In genomic region chr13:112781881-112782361, GRCh38 we compare ENCODE assay signal across 11 cellular contexts.
DNase-seq lines count a peak whose midpoint lies in the region; ATAC-seq lines count a peak whose summit lies in the region.
"Had no signal": no experiment of that assay in that cellular context is flagged by ENCODE, and none has a peak within 500 bp of the region (broad histone marks: within the 10 kb centered on the region; RNA-seq: fewer than 3 reads in every experiment).

No MANE protein-coding gene starts in this region.

- H3K9me2 ChIP-seq in GM23248 (ENCODE audit: insufficient read depth), result no peaks in the 10 kb centered on the region

- peak; percentile 47 for DNase-seq in GM23248
- peak in 34 of 56 donors; percentile 14 to 74 (median 46) for DNase-seq in amygdala (lab: John Stamatoyannopoulos, UW)
- peak; percentile 67 for DNase-seq in left cardiac atrium
- peak in 6 of 10 donors; percentile 45 to 93 (median 65) for DNase-seq in posterior cingulate gyrus
- DNase-seq in DMS114 treated with DMSO at 0.1 percent for 48 hours (lab: John Stamatoyannopoulos, UW; ENCODE audit: unreplicated experiment), result no peak
- no peak for DNase-seq in effector memory CD8-positive, alpha-beta T cell
- no peak for DNase-seq in activated CD4-positive, alpha-beta T cell treated with anti-CD3 and anti-CD28 coated beads, Interleukin-2, amount 50 U/mL, for 4 hours
- DNase-seq: MV-4-11, PC-3 had no signal

- H3K4me2 ChIP-seq in GM23248 (ENCODE audit: unreplicated experiment), result no peak overlapping the region

- H3K79me2 ChIP-seq in GM23248 (ENCODE audit: insufficient read depth), result no peaks in the 10 kb centered on the region

- H3K4me1 ChIP-seq in GM23248 (ENCODE audit: insufficient read depth), result no peaks in the 10 kb centered on the region

- no peak overlapping the region for H3K4me3 ChIP-seq in GM23248

- no peak overlapping the region for H3K4me3 Mint-ChIP-seq in effector memory CD8-positive, alpha-beta T cell
- H3K4me3 Mint-ChIP-seq: memory B cell had no signal

- H3K27me3 Mint-ChIP-seq in effector memory CD8-positive, alpha-beta T cell, result no peaks in the 10 kb centered on the region
- H3K27me3 Mint-ChIP-seq: memory B cell had no signal

- no peaks in the 10 kb centered on the region for H4K20me1 ChIP-seq in GM23248 (ENCODE audit: insufficient read depth)

- peak overlapping the region; percentile 39; the same call in 1 of the 2 replicates for H2AFZ ChIP-seq in GM23248

- H3K36me3 Mint-ChIP-seq in effector memory CD8-positive, alpha-beta T cell (ENCODE audit: insufficient read depth), result peaks cover 4% of the 10 kb centered on the region

- H3K9me3 ChIP-seq in GM23248 (ENCODE audit: low read depth), result no peaks in the 10 kb centered on the region

- intact Hi-C loops in left cardiac atrium (cut with DNase I) (no loop called here), posterior cingulate gyrus (cut with DNase I) (no loop called here)

- H3K27ac Mint-ChIP-seq in effector memory CD8-positive, alpha-beta T cell, result no peak overlapping the region
- H3K27ac Mint-ChIP-seq: memory B cell had no signal

- H3K9ac ChIP-seq in GM23248, result no peak overlapping the region; the same call in 1 of the 2 replicates

- ATAC-seq in left cardiac atrium (peak; percentile 72), HG02885 (IDR thresholded peaks at IDR 0.05; ENCODE audit: poor library complexity, unreplicated experiment) (no peak)
- no peak for ATAC-seq in effector memory CD8-positive, alpha-beta T cell (replicated peaks)
- ATAC-seq: PC-3 had no signal

- H3F3A ChIP-seq in GM23248 (ENCODE audit: insufficient read depth), result no peaks in the 10 kb centered on the region

- no peaks in the 10 kb centered on the region for H3K9me3 Mint-ChIP-seq in effector memory CD8-positive, alpha-beta T cell

- in situ Hi-C loops in GM23248 (cut with MboI), result no loop called here

- no peaks in the 10 kb centered on the region for H3K36me3 ChIP-seq in GM23248 (ENCODE audit: low read depth)

- WGBS in GM23248 (ENCODE audit: low coverage in 1 of 2, low lambda C conversion rate in 2 of 2, missing lambda C conversion rate in 2 of 2), 2 experiments, result 43 to 44% methylated on average over 19 of the region's 19 CpGs

- H3K4me1 Mint-ChIP-seq in effector memory CD8-positive, alpha-beta T cell (ENCODE audit: low read depth in 2 of 2), result peaks cover 5 to 20% of the 10 kb centered on the region in 2 donors

- no peak overlapping the region for H3K27ac ChIP-seq in GM23248

- H3K27me3 ChIP-seq in GM23248 (replicated peaks; ENCODE audit: insufficient read depth), result no peaks in the 10 kb centered on the region

Comparison
In these comparisons a context has a peak if more than half of its experiments do, and no peak if none do; other contexts are left out.
1. DNase-seq: peak in GM23248 (single experiment), amygdala (34 of 56), left cardiac atrium (single experiment) and posterior cingulate gyrus (6 of 10); none in DMS114 treated with DMSO at 0.1 percent for 48 hours (single experiment), effector memory CD8-positive, alpha-beta T cell (0 of 3) and activated CD4-positive, alpha-beta T cell treated with anti-CD3 and anti-CD28 coated beads, Interleukin-2, amount 50 U/mL, for 4 hours (0 of 2).
2. ATAC-seq: peak in left cardiac atrium (2 of 2); none in HG02885 (single experiment) and effector memory CD8-positive, alpha-beta T cell (single experiment).